ENCODE assay signal across 32 cellular contexts in the genomic region with DNA sequence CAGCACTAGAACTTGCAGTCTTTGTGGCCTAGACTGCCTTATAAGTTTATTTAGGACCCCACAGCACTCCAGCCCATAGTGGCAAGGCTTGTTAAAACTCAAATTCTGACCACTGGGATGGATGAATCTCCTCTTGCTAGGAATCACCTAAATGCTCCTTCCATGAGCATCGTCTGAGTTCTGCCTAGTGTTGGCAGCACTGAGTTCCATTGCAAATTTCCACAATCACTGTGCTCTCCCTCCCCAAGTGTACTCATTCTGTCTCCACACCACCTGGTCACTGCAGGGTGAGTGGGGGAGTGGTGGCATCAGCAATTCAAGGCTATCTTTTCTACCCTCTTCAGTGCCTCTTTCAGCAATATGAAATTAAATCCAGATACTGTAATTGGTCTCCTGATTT.
"Had no signal": no experiment of that assay in that cellular context is flagged by ENCODE, and none has a peak within 500 bp of the region (broad histone marks: within the 10 kb centered on the region; RNA-seq: fewer than 3 reads in every experiment).

No MANE protein-coding gene starts in this region.

- H3K4me3 Mint-ChIP-seq: activated CD4-positive, alpha-beta memory T cell treated with anti-CD3 and anti-CD28 coated beads, Interleukin-2, amount 10 ng/mL, durations not matched to agents 7 days and 5 days; activated CD4-positive, alpha-beta T cell treated with anti-CD3 and anti-CD28 coated beads, Interleukin-2, amount 10 ng/mL, durations not matched to agents 7 days and 5 days; activated naive CD4-positive, alpha-beta T cell treated with anti-CD3 and anti-CD28 coated beads, Interleukin-2, amount 10 ng/mL, durations not matched to agents 7 days and 5 days; activated naive CD8-positive, alpha-beta T cell treated with anti-CD3 and anti-CD28 coated beads, Interleukin-2, amount 10 ng/mL, durations not matched to agents 7 days and 5 days; activated T-cell treated with anti-CD3 and anti-CD28 coated beads, Interleukin-2, amount 50 U/mL, for 24 hours; brain; effector memory CD8-positive, alpha-beta T cell; nephron progenitor cell; stimulated activated naive B cell treated with anti-CD40 and anti-IgM and Interleukin-4, amounts not matched to agents 10 μg/mL and 1 μg/mL and 100 μg/mL, for 72 hours had no signal

- H3K36me3 ChIP-seq: ascending aorta, cardiac muscle cell, heart right ventricle, neutrophil, ovary, prostate gland, sigmoid colon, tibial nerve had no signal

- H3K4me1 ChIP-seq: ascending aorta, heart right ventricle, prostate gland, sigmoid colon, tibial nerve had no signal

- DNase-seq: activated CD4-positive, alpha-beta memory T cell treated with anti-CD3 and anti-CD28 coated beads, Interleukin-2, amount 10 ng/mL, durations not matched to agents 7 days and 5 days; activated CD4-positive, alpha-beta T cell treated with anti-CD3 and anti-CD28 coated beads for 1 hour; activated CD4-positive, alpha-beta T cell treated with anti-CD3 and anti-CD28 coated beads, Interleukin-2, amount 10 ng/mL, durations not matched to agents 7 days and 5 days; activated CD8-positive, alpha-beta memory T cell treated with anti-CD3 and anti-CD28 coated beads, Interleukin-2, amount 50 U/mL, for 48 hours; activated gamma-delta T cell; activated naive CD4-positive, alpha-beta T cell treated with anti-CD3 and anti-CD28 coated beads, Interleukin-2, amount 10 ng/mL, durations not matched to agents 7 days and 5 days; activated naive CD8-positive, alpha-beta T cell treated with anti-CD3 and anti-CD28 coated beads, Interleukin-2, amount 10 ng/mL, durations not matched to agents 7 days and 5 days; activated T-cell treated with anti-CD3 and anti-CD28 coated beads, Interleukin-2, amount 50 U/mL, for 24 hours; cortex of kidney; effector memory CD8-positive, alpha-beta T cell; foreskin melanocyte; heart right ventricle; left cardiac atrium; left ventricle myocardium superior; nephron progenitor cell; ovary; retina; sigmoid colon; small intestine; stimulated activated CD4-positive, alpha-beta T cell treated with anti-CD3 and anti-CD28 coated beads, Interleukin-4, amount 100 ng/mL, for 4 hours; stimulated activated CD8-positive, alpha-beta memory T cell treated with anti-CD3 and anti-CD28 coated beads, Interleukin-4, amount 100 ng/mL, for 48 hours; stimulated activated naive B cell treated with anti-CD40 and anti-IgM and Interleukin-4, amounts not matched to agents 10 μg/mL and 1 μg/mL and 100 μg/mL, for 72 hours; T-helper 2 cell had no signal

- ATAC-seq: effector memory CD8-positive, alpha-beta T cell; esophagus mucosa; heart right ventricle; left cardiac atrium; left ventricle myocardium superior had no signal

- H3K27me3 Mint-ChIP-seq: activated CD4-positive, alpha-beta T cell treated with anti-CD3 and anti-CD28 coated beads, Interleukin-2, amount 10 ng/mL, durations not matched to agents 7 days and 5 days; activated naive CD4-positive, alpha-beta T cell treated with anti-CD3 and anti-CD28 coated beads, Interleukin-2, amount 10 ng/mL, durations not matched to agents 7 days and 5 days; activated naive CD8-positive, alpha-beta T cell treated with anti-CD3 and anti-CD28 coated beads, Interleukin-2, amount 10 ng/mL, durations not matched to agents 7 days and 5 days had no signal

- H3K9me3 ChIP-seq: neutrophil, ovary, prostate gland had no signal

- H3K4me3 ChIP-seq: ascending aorta, cardiac muscle cell, heart right ventricle, ovary, prostate gland, sigmoid colon, tibial nerve had no signal

- H3K27ac Mint-ChIP-seq: activated CD4-positive, alpha-beta memory T cell treated with anti-CD3 and anti-CD28 coated beads, Interleukin-2, amount 10 ng/mL, durations not matched to agents 7 days and 5 days; activated CD4-positive, alpha-beta T cell treated with anti-CD3 and anti-CD28 coated beads, Interleukin-2, amount 10 ng/mL, durations not matched to agents 7 days and 5 days; activated naive CD4-positive, alpha-beta T cell treated with anti-CD3 and anti-CD28 coated beads, Interleukin-2, amount 10 ng/mL, durations not matched to agents 7 days and 5 days; activated naive CD8-positive, alpha-beta T cell treated with anti-CD3 and anti-CD28 coated beads, Interleukin-2, amount 10 ng/mL, durations not matched to agents 7 days and 5 days; activated T-cell treated with anti-CD3 and anti-CD28 coated beads, Interleukin-2, amount 50 U/mL, for 24 hours; brain; effector memory CD8-positive, alpha-beta T cell; nephron progenitor cell; stimulated activated naive B cell treated with anti-CD40 and anti-IgM and Interleukin-4, amounts not matched to agents 10 μg/mL and 1 μg/mL and 100 μg/mL, for 72 hours had no signal

- H3K27ac ChIP-seq: ascending aorta, cardiac muscle cell, heart right ventricle, neutrophil, ovary, prostate gland, sigmoid colon, tibial nerve had no signal

- FAIRE-seq: endothelial cell of umbilical vein, keratinocyte, small intestine had no signal

- H3K4me1 Mint-ChIP-seq: activated CD4-positive, alpha-beta memory T cell treated with anti-CD3 and anti-CD28 coated beads, Interleukin-2, amount 10 ng/mL, durations not matched to agents 7 days and 5 days; activated CD4-positive, alpha-beta T cell treated with anti-CD3 and anti-CD28 coated beads, Interleukin-2, amount 10 ng/mL, durations not matched to agents 7 days and 5 days; activated naive CD4-positive, alpha-beta T cell treated with anti-CD3 and anti-CD28 coated beads, Interleukin-2, amount 10 ng/mL, durations not matched to agents 7 days and 5 days; activated naive CD8-positive, alpha-beta T cell treated with anti-CD3 and anti-CD28 coated beads, Interleukin-2, amount 10 ng/mL, durations not matched to agents 7 days and 5 days; brain; nephron progenitor cell; stimulated activated naive B cell treated with anti-CD40 and anti-IgM and Interleukin-4, amounts not matched to agents 10 μg/mL and 1 μg/mL and 100 μg/mL, for 72 hours had no signal

- H3K36me3 Mint-ChIP-seq: activated naive CD4-positive, alpha-beta T cell treated with anti-CD3 and anti-CD28 coated beads, Interleukin-2, amount 10 ng/mL, durations not matched to agents 7 days and 5 days; activated naive CD8-positive, alpha-beta T cell treated with anti-CD3 and anti-CD28 coated beads, Interleukin-2, amount 10 ng/mL, durations not matched to agents 7 days and 5 days; brain; stimulated activated naive B cell treated with anti-CD40 and anti-IgM and Interleukin-4, amounts not matched to agents 10 μg/mL and 1 μg/mL and 100 μg/mL, for 72 hours had no signal

- H3K27me3 ChIP-seq: ascending aorta, cardiac muscle cell, heart right ventricle, ovary, sigmoid colon, tibial nerve had no signal
